Comparison of ENCODE assay signal across 18 cellular contexts in the genomic region with DNA sequence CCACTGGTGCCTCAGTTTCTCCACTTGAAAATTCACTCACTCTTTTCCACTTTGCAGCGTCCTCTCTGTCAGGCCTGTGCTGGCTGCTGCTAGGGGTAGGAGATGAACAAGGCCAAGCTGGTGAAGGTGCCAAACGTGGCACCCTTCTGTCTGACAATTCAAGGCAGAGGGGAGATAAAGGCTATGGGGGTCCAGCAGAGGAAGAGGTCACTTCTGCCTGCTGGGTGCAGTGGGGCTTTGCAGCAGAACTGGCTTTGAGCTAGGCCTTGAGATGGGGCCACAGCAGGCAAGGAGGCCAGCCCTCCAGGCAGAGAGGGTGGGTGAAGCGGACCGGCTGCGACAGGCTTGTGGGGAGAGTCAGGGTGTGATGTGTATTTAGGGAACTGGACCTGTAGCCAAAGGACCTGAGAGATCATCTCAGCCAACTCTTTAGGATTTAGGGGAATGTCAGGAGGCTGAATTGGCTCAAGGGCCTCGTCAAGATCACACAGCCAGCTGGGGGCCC. TPM values are rescaled to one million over a fixed set of nuclear protein-coding genes. Genes with fewer than 3 reads are reported as not detected.
A peak's percentile ranks its signal among the peaks of the same experiment; 100 is the strongest.
DNase-seq lines count a peak whose midpoint lies in the region; ATAC-seq and TF ChIP-seq lines count a peak whose summit lies in the region.
"Had no signal": no experiment of that assay in that cellular context is flagged by ENCODE, and none has a peak within 500 bp of the region (broad histone marks: within the 10 kb centered on the region; RNA-seq: fewer than 3 reads in every experiment).

No MANE protein-coding gene starts in this region.

- no peaks in the 10 kb centered on the region for H3K36me3 ChIP-seq in mesendoderm (ENCODE audit: control insufficient read depth, insufficient read depth, low read length)
- H3K36me3 ChIP-seq: BE2C, HAP-1 had no signal

- peak overlapping the region; percentile 91 for H2BK5ac ChIP-seq in mesendoderm (ENCODE audit: low read length)

- H4K8ac ChIP-seq in mesendoderm (ENCODE audit: low read depth, low read length) = no peak overlapping the region

- H2BK15ac ChIP-seq in mesendoderm (replicated peaks; ENCODE audit: low read depth) = no peak overlapping the region

- H3K4ac ChIP-seq in mesendoderm (ENCODE audit: low read depth, low read length) = no peak overlapping the region

- peak overlapping the region; percentile 79 for H3K56ac ChIP-seq in mesendoderm (ENCODE audit: low read length)

- no peak overlapping the region for H3K4me2 ChIP-seq in mesendoderm (ENCODE audit: low read length)

- H3K79me2 ChIP-seq in mesendoderm (ENCODE audit: control insufficient read depth, insufficient read depth, low read length) = no peaks in the 10 kb centered on the region

- intact Hi-C loops in CD14-positive monocyte (cut with micrococcal nuclease) (no loop called here), posterior vena cava (cut with DNase I) (loop anchor here in 1 of 2 donors (10.0 kb wide), 1 partner anchor 75 kb away; no protein-coding TSS in a partner anchor)

- H4K5ac ChIP-seq in mesendoderm (ENCODE audit: low read length) = no peak overlapping the region

- no peak overlapping the region for H3K18ac ChIP-seq in mesendoderm (ENCODE audit: low read length)

- no peak for ATAC-seq in activated naive CD8-positive, alpha-beta T cell treated with anti-CD3 and anti-CD28 coated beads, Interleukin-2, amount 50 U/mL, for 24 hours
- no peak for ATAC-seq in stimulated activated memory B cell treated with anti-CD40 and anti-IgM and Interleukin-4, amounts not matched to agents 10 μg/mL and 1 μg/mL and 100 μg/mL, for 72 hours
- ATAC-seq: K562 had no signal

- H3K27ac Mint-ChIP-seq in CD14-positive monocyte = no peak overlapping the region
- no peak overlapping the region for H3K27ac Mint-ChIP-seq in activated naive CD8-positive, alpha-beta T cell treated with anti-CD3 and anti-CD28 coated beads, Interleukin-2, amount 50 U/mL, for 24 hours
- no peak overlapping the region for H3K27ac Mint-ChIP-seq in stimulated activated memory B cell treated with anti-CD40 and anti-IgM and Interleukin-4, amounts not matched to agents 10 μg/mL and 1 μg/mL and 100 μg/mL, for 72 hours
- H3K27ac Mint-ChIP-seq in glutamatergic neuron (ENCODE audit: unreplicated experiment) = no peak overlapping the region
- H3K27ac Mint-ChIP-seq: CD4-positive, alpha-beta memory T cell had no signal

- DNase-seq in CD14-positive monocyte (ENCODE audit: low spot score) = peak; percentile 18
- DNase-seq in NCI-H524 (lab: John Stamatoyannopoulos, UW) = peak; percentile 77 to 81
- DNase-seq in mesendoderm = peak; percentile 55
- peak; percentile 57 for DNase-seq in posterior vena cava (ENCODE audit: low spot score)
- DNase-seq in activated naive CD8-positive, alpha-beta T cell treated with anti-CD3 and anti-CD28 coated beads, Interleukin-2, amount 50 U/mL, for 24 hours = no peak
- DNase-seq in glutamatergic neuron = no peak
- DNase-seq in HuH-7 (ENCODE audit: low spot score) = no peak
- DNase-seq: ACHN; BE2C; CD4-positive, alpha-beta memory T cell; DMS153; DMS79; GDM1; IMR-90 had no signal

- H3K9me3 Mint-ChIP-seq in CD14-positive monocyte (peaks cover 0 to 2% (median 0%) of the 10 kb centered on the region in 7 donors), glutamatergic neuron (ENCODE audit: unreplicated experiment) (peaks cover 5% of the 10 kb centered on the region)
- H3K9me3 Mint-ChIP-seq in activated naive CD8-positive, alpha-beta T cell treated with anti-CD3 and anti-CD28 coated beads, Interleukin-2, amount 50 U/mL, for 24 hours = no peaks in the 10 kb centered on the region
- no peaks in the 10 kb centered on the region for H3K9me3 Mint-ChIP-seq in stimulated activated memory B cell treated with anti-CD40 and anti-IgM and Interleukin-4, amounts not matched to agents 10 μg/mL and 1 μg/mL and 100 μg/mL, for 72 hours

- H3K4me1 Mint-ChIP-seq in CD14-positive monocyte = peaks cover 37% of the 10 kb centered on the region
- peaks cover 24% of the 10 kb centered on the region for H3K4me1 Mint-ChIP-seq in activated naive CD8-positive, alpha-beta T cell treated with anti-CD3 and anti-CD28 coated beads, Interleukin-2, amount 50 U/mL, for 24 hours
- peaks cover under 1% of the 10 kb centered on the region for H3K4me1 Mint-ChIP-seq in stimulated activated memory B cell treated with anti-CD40 and anti-IgM and Interleukin-4, amounts not matched to agents 10 μg/mL and 1 μg/mL and 100 μg/mL, for 72 hours
- H3K4me1 Mint-ChIP-seq in glutamatergic neuron (ENCODE audit: low read depth, unreplicated experiment) = peaks cover 5% of the 10 kb centered on the region

- no peaks in the 10 kb centered on the region for H3K79me1 ChIP-seq in mesendoderm (ENCODE audit: low read length)

- peak overlapping the region; percentile 94 for H2AK5ac ChIP-seq in mesendoderm (ENCODE audit: low read length)

- no peak overlapping the region for H3K4me3 ChIP-seq in mesendoderm (ENCODE audit: low read length)
- H3K4me3 ChIP-seq: HAP-1, K562 had no signal

- H3K27ac ChIP-seq in mesendoderm (ENCODE audit: low read depth, low read length) = peak overlapping the region; percentile 19
- H3K27ac ChIP-seq: C4-2B had no signal

- WGBS in mesendoderm (ENCODE audit: extremely low coverage, insufficient coverage, low lambda C conversion rate) = no CpG with 5 or more reads among the region's 6 CpGs

- H3K36me3 Mint-ChIP-seq in CD14-positive monocyte (peaks cover 0 to 3% of the 10 kb centered on the region in 2 donors), glutamatergic neuron (ENCODE audit: unreplicated experiment) (peaks cover 5% of the 10 kb centered on the region)
- H3K36me3 Mint-ChIP-seq in activated naive CD8-positive, alpha-beta T cell treated with anti-CD3 and anti-CD28 coated beads, Interleukin-2, amount 50 U/mL, for 24 hours (ENCODE audit: low read depth) = no peaks in the 10 kb centered on the region
- no peaks in the 10 kb centered on the region for H3K36me3 Mint-ChIP-seq in stimulated activated memory B cell treated with anti-CD40 and anti-IgM and Interleukin-4, amounts not matched to agents 10 μg/mL and 1 μg/mL and 100 μg/mL, for 72 hours
- H3K36me3 Mint-ChIP-seq: CD4-positive, alpha-beta memory T cell had no signal

- H3K27me3 ChIP-seq in mesendoderm (ENCODE audit: insufficient read depth, low read length, poor library complexity) = no peaks in the 10 kb centered on the region
- H3K27me3 ChIP-seq: BE2C had no signal

- peaks cover 19% of the 10 kb centered on the region for H3K4me1 ChIP-seq in mesendoderm (ENCODE audit: control insufficient read depth, low read depth, low read length)
- H3K4me1 ChIP-seq: BE2C, HAP-1 had no signal

- peaks cover 6 to 21% (median 9%) of the 10 kb centered on the region in 3 donors for H3K27me3 Mint-ChIP-seq in CD14-positive monocyte (ENCODE audit: low read depth in 3 of 3)
- H3K27me3 Mint-ChIP-seq in activated naive CD8-positive, alpha-beta T cell treated with anti-CD3 and anti-CD28 coated beads, Interleukin-2, amount 50 U/mL, for 24 hours = peaks cover 21% of the 10 kb centered on the region
- peaks cover 37% of the 10 kb centered on the region for H3K27me3 Mint-ChIP-seq in stimulated activated memory B cell treated with anti-CD40 and anti-IgM and Interleukin-4, amounts not matched to agents 10 μg/mL and 1 μg/mL and 100 μg/mL, for 72 hours
- H3K27me3 Mint-ChIP-seq in glutamatergic neuron (ENCODE audit: unreplicated experiment) = peaks cover 19% of the 10 kb centered on the region

- no peak overlapping the region for H3K4me3 Mint-ChIP-seq in CD14-positive monocyte
- no peak overlapping the region for H3K4me3 Mint-ChIP-seq in activated naive CD8-positive, alpha-beta T cell treated with anti-CD3 and anti-CD28 coated beads, Interleukin-2, amount 50 U/mL, for 24 hours
- no peak overlapping the region for H3K4me3 Mint-ChIP-seq in stimulated activated memory B cell treated with anti-CD40 and anti-IgM and Interleukin-4, amounts not matched to agents 10 μg/mL and 1 μg/mL and 100 μg/mL, for 72 hours
- H3K4me3 Mint-ChIP-seq in glutamatergic neuron (ENCODE audit: unreplicated experiment) = no peak overlapping the region
- H3K4me3 Mint-ChIP-seq: CD4-positive, alpha-beta memory T cell had no signal

- H3K9ac ChIP-seq in mesendoderm (ENCODE audit: low read length) = peak overlapping the region; percentile 49

- peak overlapping the region; percentile 53 for H3K23ac ChIP-seq in mesendoderm (ENCODE audit: low read length)

- TF ChIP-seq CTCF in CD14-positive monocyte (IDR thresholded peaks at IDR 0.05) (no peak), glutamatergic neuron (IDR thresholded peaks at IDR 0.05; ENCODE audit: partially characterized antibody, unreplicated experiment) (no peak)

- H2BK120ac ChIP-seq in mesendoderm (ENCODE audit: low read depth, low read length) = no peak overlapping the region

RNA-seq across cellular contexts. Expression of gene EPHB3, which starts 48.3 kb away (rescaled TPM):
- 1 to 10 TPM in 1 of 2 donors, under 1 TPM in 1; 0.80 to 1.2 TPM for polyA plus RNA-seq in CD14-positive monocyte
- polyA plus RNA-seq in mesendoderm (2013, experiment 1 of 2) = 2.4 TPM
- 1.9 TPM for polyA plus RNA-seq in mesendoderm (2013, experiment 2 of 2)
- total RNA-seq in posterior vena cava = 10 to 100 TPM in 1 of 2 donors, 1 to 10 TPM in 1; 6.9 to 10.8 TPM
- total RNA-seq in glutamatergic neuron (ENCODE audit: unreplicated experiment) = 5.0 TPM
- total RNA-seq: K562 had no signal
- polyA plus RNA-seq: K562 had no signal

Comparison
In these comparisons a context has a peak if more than half of its experiments do, and no peak if none do; other contexts are left out.
1. DNase-seq: peak in CD14-positive monocyte (single experiment), NCI-H524 (2 of 2), mesendoderm (single experiment) and posterior vena cava (single experiment); none in activated naive CD8-positive, alpha-beta T cell treated with anti-CD3 and anti-CD28 coated beads, Interleukin-2, amount 50 U/mL, for 24 hours (single experiment), glutamatergic neuron (single experiment) and HuH-7 (single experiment).